In the genomic region with DNA sequence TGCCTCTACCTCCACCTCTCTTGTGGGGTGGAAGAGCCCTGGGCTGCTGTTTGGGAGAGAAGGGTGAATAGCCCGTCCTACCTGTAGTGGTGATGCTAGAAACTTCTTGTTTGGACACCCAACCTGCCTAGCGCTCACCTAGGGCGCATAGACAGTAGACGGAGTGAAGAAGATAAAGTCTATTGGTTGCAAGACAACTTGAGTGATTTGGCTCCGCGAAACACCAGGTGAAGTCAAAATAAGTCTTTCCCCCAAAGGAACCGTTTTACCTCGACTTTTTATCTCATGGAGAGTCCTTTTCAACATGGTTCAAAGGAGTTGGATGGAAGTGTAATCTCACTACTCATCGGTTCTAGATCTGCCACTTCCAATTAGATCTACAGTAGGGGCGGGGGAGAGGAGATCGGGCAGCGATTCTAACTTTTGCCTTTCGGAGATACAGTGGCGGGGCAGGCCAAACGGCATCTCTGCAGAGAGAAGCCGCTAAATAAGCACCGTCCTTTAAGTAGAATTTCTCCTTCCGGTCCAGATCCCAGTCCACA, we compare ENCODE assay signal across 1 cellular context.
TF ChIP-seq lines count a peak whose summit lies in the region.

No MANE protein-coding gene starts in this region.

TF ChIP-seq in SK-N-SH treated with all-trans-retinoic acid at 6 μM for 48 hours, 23 proteins besides CTCF, POLR2A, EP300 and RAD21 (continued from another document):
- TF ChIP-seq, protein P1, sequence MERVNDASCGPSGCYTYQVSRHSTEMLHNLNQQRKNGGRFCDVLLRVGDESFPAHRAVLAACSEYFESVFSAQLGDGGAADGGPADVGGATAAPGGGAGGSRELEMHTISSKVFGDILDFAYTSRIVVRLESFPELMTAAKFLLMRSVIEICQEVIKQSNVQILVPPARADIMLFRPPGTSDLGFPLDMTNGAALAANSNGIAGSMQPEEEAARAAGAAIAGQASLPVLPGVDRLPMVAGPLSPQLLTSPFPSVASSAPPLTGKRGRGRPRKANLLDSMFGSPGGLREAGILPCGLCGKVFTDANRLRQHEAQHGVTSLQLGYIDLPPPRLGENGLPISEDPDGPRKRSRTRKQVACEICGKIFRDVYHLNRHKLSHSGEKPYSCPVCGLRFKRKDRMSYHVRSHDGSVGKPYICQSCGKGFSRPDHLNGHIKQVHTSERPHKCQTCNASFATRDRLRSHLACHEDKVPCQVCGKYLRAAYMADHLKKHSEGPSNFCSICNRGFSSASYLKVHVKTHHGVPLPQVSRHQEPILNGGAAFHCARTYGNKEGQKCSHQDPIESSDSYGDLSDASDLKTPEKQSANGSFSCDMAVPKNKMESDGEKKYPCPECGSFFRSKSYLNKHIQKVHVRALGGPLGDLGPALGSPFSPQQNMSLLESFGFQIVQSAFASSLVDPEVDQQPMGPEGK (CRISPR knock-in tag; IDR thresholded peaks at IDR 0.05; ENCODE audit: borderline replicate concordance): no peak
- no peak for TF ChIP-seq TOX (CRISPR knock-in tag; IDR thresholded peaks at IDR 0.05; ENCODE audit: borderline replicate concordance)
- no peak for TF ChIP-seq SNAI2 (CRISPR knock-in tag; IDR thresholded peaks at IDR 0.05)
- no peak for TF ChIP-seq OSR1 (CRISPR knock-in tag; IDR thresholded peaks at IDR 0.05)
